ENCODE assay signal across 9 cellular contexts in the genomic region with DNA sequence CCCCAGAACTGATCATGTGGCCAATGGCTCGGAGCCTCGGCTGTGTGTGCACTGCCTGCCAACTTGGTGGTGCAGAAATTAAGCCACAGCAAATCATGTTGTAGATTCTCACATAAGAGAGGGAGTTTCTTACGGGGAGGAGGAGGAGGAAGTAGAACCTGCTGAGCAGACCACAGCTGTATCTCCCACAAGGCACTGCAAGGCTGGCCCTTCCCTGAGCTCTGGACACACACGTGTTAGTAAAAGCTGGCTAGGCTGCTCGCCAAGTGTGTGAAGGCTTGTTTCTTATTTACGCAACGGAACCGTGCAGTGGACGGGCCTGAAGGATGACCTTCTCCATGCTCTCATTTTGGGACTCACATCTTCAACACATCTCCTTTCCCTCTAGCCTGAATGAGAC. TPM values are rescaled to one million over a fixed set of nuclear protein-coding genes. Genes with fewer than 3 reads are reported as not detected.
A peak's percentile ranks its signal among the peaks of the same experiment; 100 is the strongest.
DNase-seq lines count a peak whose midpoint lies in the region; ATAC-seq and TF ChIP-seq lines count a peak whose summit lies in the region.
"Had no signal": no experiment of that assay in that cellular context is flagged by ENCODE, and none has a peak within 500 bp of the region (broad histone marks: within the 10 kb centered on the region; RNA-seq: fewer than 3 reads in every experiment).

No MANE protein-coding gene starts in this region.

- ATAC-seq in GM18861 (IDR thresholded peaks at IDR 0.05; ENCODE audit: unreplicated experiment) (peak; percentile 54), HG02943 (IDR thresholded peaks at IDR 0.05; ENCODE audit: low read depth, unreplicated experiment) (peak; percentile 56), mucosa of descending colon (peak; percentile 61), HG02973 (IDR thresholded peaks at IDR 0.05; ENCODE audit: unreplicated experiment) (no peak), HG03565 (IDR thresholded peaks at IDR 0.05; ENCODE audit: unreplicated experiment) (no peak), HG03280 (IDR thresholded peaks at IDR 0.05; ENCODE audit: unreplicated experiment) (no peak)

- H3K36me3 ChIP-seq in ascending aorta (no peaks in the 10 kb centered on the region), mucosa of descending colon (ENCODE audit: low read depth) (no peaks in the 10 kb centered on the region), BE2C (no peaks in the 10 kb centered on the region)

- H3K4me1 ChIP-seq in ascending aorta (no peaks in the 10 kb centered on the region), mucosa of descending colon (ENCODE audit: low read depth) (no peaks in the 10 kb centered on the region), BE2C (no peaks in the 10 kb centered on the region)

- DNase-seq in ascending aorta (ENCODE audit: low spot score in 2 of 2) (peak; percentile 26 to 71), mucosa of descending colon (peak in 2 of 3 donors; percentile 38 to 40), BE2C (no peak)
- DNase-seq: NCI-H2081 treated with DMSO at 0.1 percent for 48 hours had no signal

- H3K4me3 ChIP-seq in ascending aorta (no peak overlapping the region), mucosa of descending colon (no peak overlapping the region), BE2C (ENCODE audit: low read depth, low read length) (no peak overlapping the region)

- intact Hi-C loops in ascending aorta (cut with DNase I) (no loop called here), mucosa of descending colon (cut with DNase I, micrococcal nuclease) (no loop called here)

- H3K27me3 ChIP-seq in ascending aorta = no peaks in the 10 kb centered on the region
- no peaks in the 10 kb centered on the region for H3K27me3 ChIP-seq in BE2C

- TF ChIP-seq CTCF in ascending aorta (IDR thresholded peaks at IDR 0.05) (no peak), mucosa of descending colon (IDR thresholded peaks at IDR 0.05) (no peak), BE2C (IDR thresholded peaks at IDR 0.05; ENCODE audit: low read depth, low read length) (no peak)

- H3K27ac ChIP-seq in ascending aorta = no peak overlapping the region

- H3K9me3 ChIP-seq in ascending aorta = no peaks in the 10 kb centered on the region
- no peaks in the 10 kb centered on the region for H3K9me3 ChIP-seq in mucosa of descending colon
- H3K9me3 ChIP-seq in BE2C = no peaks in the 10 kb centered on the region

RNA-seq across cellular contexts. Expression of gene QKI, which starts 15.7 kb away (rescaled TPM):
- total RNA-seq in ascending aorta = 91.0 TPM
- total RNA-seq in mucosa of descending colon = 100 to 1,000 TPM in 1 of 3 donors, 10 to 100 TPM in 2; 11.3 to 129 (median 35.8) TPM
- polyA plus RNA-seq in BE2C (2012; ENCODE audit: insufficient read depth, insufficient read length, low read depth) = 42.1 TPM

Comparison
In these comparisons a context has a peak if more than half of its experiments do, and no peak if none do; other contexts are left out.
1. ATAC-seq: peak in GM18861 (single experiment), HG02943 (single experiment) and mucosa of descending colon (single experiment); none in HG02973 (single experiment), HG03565 (single experiment) and HG03280 (single experiment).